4 cellular contexts compared by ENCODE assay signal in the genomic region with DNA sequence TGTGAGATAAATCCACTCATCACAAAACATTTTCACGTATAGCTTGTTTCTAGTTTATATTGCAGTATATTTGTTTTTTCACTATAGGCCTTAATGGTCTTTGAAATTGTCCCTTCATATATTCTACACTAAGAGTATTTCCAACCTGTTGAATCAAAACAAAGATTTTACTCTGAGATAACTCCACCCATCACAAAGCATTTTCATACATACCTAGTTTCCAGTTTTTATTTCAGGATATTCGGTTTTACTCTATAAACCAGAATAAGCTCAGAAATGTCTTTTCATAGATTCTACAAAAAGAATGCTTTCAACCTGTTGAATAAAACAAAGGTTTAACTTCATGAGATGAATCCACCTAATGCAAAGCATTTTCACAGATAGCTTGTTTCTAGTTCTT.
"Had no signal": no experiment of that assay in that cellular context is flagged by ENCODE, and none has a peak within 500 bp of the region (broad histone marks: within the 10 kb centered on the region; RNA-seq: fewer than 3 reads in every experiment).

No MANE protein-coding gene starts in this region.

- H3K27ac ChIP-seq: GM23248 had no signal

- ATAC-seq: GM23338, HCT116 had no signal

- H3K4me3 ChIP-seq: GM23248, GM23338, HAP-1 had no signal

- H3K36me3 ChIP-seq: HAP-1 had no signal

- H3K4me1 ChIP-seq: HAP-1 had no signal
